In the genomic region with DNA sequence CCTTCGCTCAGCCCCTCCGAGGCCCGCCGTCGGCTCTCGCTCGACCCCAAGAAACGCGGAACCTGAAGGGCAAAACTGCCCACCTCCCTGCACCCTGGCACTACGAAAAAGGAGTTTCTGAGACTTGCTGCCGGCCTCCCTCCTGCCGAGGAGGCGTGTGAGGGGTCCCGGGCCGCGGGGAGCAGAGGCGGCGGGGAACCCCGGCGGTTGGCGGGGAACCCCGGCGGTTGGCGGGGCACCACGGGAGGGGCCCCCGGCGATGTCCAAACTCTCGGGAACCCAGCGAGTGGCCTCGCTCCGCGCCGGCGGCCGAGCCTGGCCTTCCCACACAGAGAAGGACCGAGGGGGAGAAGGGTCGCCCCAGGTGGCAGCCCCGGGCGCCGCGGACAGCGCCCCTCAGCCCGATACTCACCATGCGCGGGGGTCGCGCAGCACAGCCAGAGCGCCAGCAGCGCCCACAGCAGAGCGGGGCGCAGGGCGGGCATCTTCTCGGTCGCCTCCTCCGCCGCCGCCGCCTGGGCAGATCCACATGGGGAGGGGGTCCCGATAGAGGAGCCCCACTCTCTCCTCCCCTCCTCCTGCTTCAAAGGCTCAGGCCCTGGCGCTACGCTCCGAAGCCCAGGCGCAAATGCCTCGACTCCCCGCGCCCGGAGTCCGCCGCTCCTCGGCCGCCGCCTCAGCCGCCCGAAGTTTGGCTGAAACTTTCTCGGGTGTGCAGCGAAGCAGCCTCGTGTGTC, we compare ENCODE assay signal across 8 cellular contexts.
DNase-seq lines count a peak whose midpoint lies in the region; ATAC-seq, FAIRE-seq and TF ChIP-seq lines count a peak whose summit lies in the region.
"Not testable (repeated sequence)": the region's sequence is repeated elsewhere in the genome, so short reads cannot be mapped to it uniquely, and the experiment has no call there.

No MANE protein-coding gene starts in this region.

- not testable (repeated sequence) for H3K9me3 ChIP-seq in PC-3 (ENCODE audit: low read length); astrocyte (ENCODE audit: insufficient read depth, low read depth, low read length); lung (ENCODE audit: control insufficient read depth in 2 of 2, insufficient read depth in 1 of 2, low read length in 1 of 2)

- not testable (repeated sequence) for H2AFZ ChIP-seq in GM23338; PC-3 (ENCODE audit: low read length); astrocyte (ENCODE audit: low read depth, low read length)

- H3K4me2 ChIP-seq in GM23338; PC-3 (ENCODE audit: low read length): not testable (repeated sequence)
- peak overlapping the region; percentile 48 for H3K4me2 ChIP-seq in astrocyte (ENCODE audit: low read length)

- not testable (repeated sequence) for H3K27ac Mint-ChIP-seq in GM23338; astrocyte (ENCODE audit: unreplicated experiment)

- not testable (repeated sequence) for TF ChIP-seq CTCF in GM23338 (conservative IDR thresholded peaks at IDR 0.05; ENCODE audit: low read depth in 2 of 2); PC-3 (conservative IDR thresholded peaks at IDR 0.05; ENCODE audit: low read depth, low read length); astrocyte (IDR thresholded peaks at IDR 0.05; ENCODE audit: insufficient read depth, low read depth, low read length); fibroblast of the aortic adventitia (IDR thresholded peaks at IDR 0.05; ENCODE audit: insufficient read depth, low read length); lung (IDR thresholded peaks at IDR 0.05; ENCODE audit: control extremely low read depth, extremely low read depth)

- H3K36me3 ChIP-seq in GM23338 (ENCODE audit: insufficient read depth); PC-3 (ENCODE audit: low read depth, low read length); astrocyte (ENCODE audit: insufficient read depth, low read length); lung (ENCODE audit: control insufficient read depth in 2 of 2, insufficient read depth in 2 of 2, low read length in 2 of 2); urinary bladder (ENCODE audit: insufficient read depth): not testable (repeated sequence)

- H3K27me3 ChIP-seq in GM23338 (ENCODE audit: insufficient read depth); PC-3 (ENCODE audit: low read length); astrocyte (ENCODE audit: insufficient read depth, low read length); lung (ENCODE audit: control insufficient read depth, insufficient read depth): not testable (repeated sequence)

- 0% methylated on average over 13 to 30 of the region's 77 CpGs for WGBS in lung, 2 donors
- under 1% methylated on average over 28 of the region's 77 CpGs for WGBS in urinary bladder

- not testable (repeated sequence) for FAIRE-seq in astrocyte (lab: Jason Lieb, UNC)

- intact Hi-C loops in PC-3 (cut with micrococcal nuclease) = not testable (repeated sequence)

- not testable (repeated sequence) for H3K4me1 Mint-ChIP-seq in GM23338; astrocyte (ENCODE audit: low read depth, unreplicated experiment)

- not testable (repeated sequence) for H3K27me3 Mint-ChIP-seq in GM23338 (ENCODE audit: insufficient read depth, low read depth, poor library complexity); astrocyte (ENCODE audit: low read depth, unreplicated experiment)

- peak overlapping the region; percentile 41; the same call in 1 of the 2 replicates for H3K4me3 ChIP-seq in GM23338
- peak overlapping the region; percentile 61 for H3K4me3 ChIP-seq in PC-3 (ENCODE audit: low read length)
- H3K4me3 ChIP-seq in astrocyte (ENCODE audit: insufficient read depth, low read depth, low read length) = peak overlapping the region; percentile 46
- H3K4me3 ChIP-seq in fibroblast of the aortic adventitia (ENCODE audit: low read depth, low read length) = peak overlapping the region; percentile 50
- not testable (repeated sequence) for H3K4me3 ChIP-seq in lung
- peak overlapping the region; percentile 39 for H3K4me3 ChIP-seq in urinary bladder (ENCODE audit: low read depth, low read length)

- H3K4me3 Mint-ChIP-seq in GM23338 (peak overlapping the region; percentile 52; the same call in 2 of the 3 replicates), astrocyte (ENCODE audit: unreplicated experiment) (peak overlapping the region; percentile 69)

- H3K9ac ChIP-seq in PC-3 (ENCODE audit: low read length) (peak overlapping the region; percentile 71), astrocyte (ENCODE audit: low read length) (peak overlapping the region; percentile 54)

- H3K79me2 ChIP-seq in GM23338 (replicated peaks; ENCODE audit: insufficient read depth); PC-3 (ENCODE audit: low read length); astrocyte (ENCODE audit: insufficient read depth, low read length): not testable (repeated sequence)

- ATAC-seq in GM23338 = peak; percentile 68
- peak; percentile 20 for ATAC-seq in PC-3
- ATAC-seq in lung (ENCODE audit: insufficient read depth, low FRiP score) = not testable (repeated sequence)

- not testable (repeated sequence) for H3K4me1 ChIP-seq in GM23338 (ENCODE audit: insufficient read depth); PC-3 (ENCODE audit: insufficient read depth, low read length); astrocyte (ENCODE audit: insufficient read depth, low read length); lung (ENCODE audit: control insufficient read depth in 2 of 2, insufficient read depth in 2 of 2, low read length in 2 of 2); urinary bladder (ENCODE audit: insufficient read depth)

- peak; percentile 5 for DNase-seq in GM23338 (ENCODE audit: low spot score)
- peak; percentile 7 for DNase-seq in PC-3
- peak; percentile 11 to 20 for DNase-seq in activated CD4-positive, alpha-beta T cell treated with anti-CD3 and anti-CD28 coated beads, Interleukin-2, amount 50 U/mL, for 4 hours
- DNase-seq in astrocyte (ENCODE audit: low read depth) = not testable (repeated sequence)
- DNase-seq in fibroblast of the aortic adventitia (ENCODE audit: low read depth) = peak; percentile 26
- peak; percentile 29 for DNase-seq in lung (ENCODE audit: low spot score)
- peak; percentile 52 for DNase-seq in retina

- not testable (repeated sequence) for H3F3A ChIP-seq in GM23338 (replicated peaks; ENCODE audit: low read depth); PC-3 (ENCODE audit: low read length, unreplicated experiment)

- CTCF ChIA-PET in PC-3 (lab: Charles Lee) = not testable (repeated sequence)

- H3K9me3 Mint-ChIP-seq in GM23338; astrocyte (ENCODE audit: unreplicated experiment): not testable (repeated sequence)

- H3K36me3 Mint-ChIP-seq in GM23338 (ENCODE audit: low read depth); astrocyte (ENCODE audit: low read depth, unreplicated experiment): not testable (repeated sequence)

- not testable (repeated sequence) for H3K9me2 ChIP-seq in GM23338 (ENCODE audit: insufficient read depth); PC-3 (replicated peaks; ENCODE audit: low read length)

- H4K20me1 ChIP-seq in GM23338 (replicated peaks; ENCODE audit: insufficient read depth); PC-3 (ENCODE audit: low read length); astrocyte (ENCODE audit: insufficient read depth, low read length): not testable (repeated sequence)

- not testable (repeated sequence) for H3K27ac ChIP-seq in GM23338 (ENCODE audit: low read depth); astrocyte (ENCODE audit: low read depth, low read length)
- H3K27ac ChIP-seq in PC-3 (ENCODE audit: low read length) = peak overlapping the region; percentile 37; the same call in 1 of the 2 replicates
- peak overlapping the region in 1 of 2 donors; percentile 53 for H3K27ac ChIP-seq in lung (ENCODE audit: low read depth in 1 of 2, low read length in 1 of 2)
- peak overlapping the region; percentile 38 for H3K27ac ChIP-seq in urinary bladder (ENCODE audit: low read depth)

- POLR2A ChIA-PET in PC-3 (lab: Charles Lee; ENCODE audit: unreplicated experiment) = not testable (repeated sequence)

- not testable (repeated sequence) for BruUV-seq in PC-3 (replicated peaks; lab: Mats Ljungman, UMichigan)
